In the genomic region with DNA sequence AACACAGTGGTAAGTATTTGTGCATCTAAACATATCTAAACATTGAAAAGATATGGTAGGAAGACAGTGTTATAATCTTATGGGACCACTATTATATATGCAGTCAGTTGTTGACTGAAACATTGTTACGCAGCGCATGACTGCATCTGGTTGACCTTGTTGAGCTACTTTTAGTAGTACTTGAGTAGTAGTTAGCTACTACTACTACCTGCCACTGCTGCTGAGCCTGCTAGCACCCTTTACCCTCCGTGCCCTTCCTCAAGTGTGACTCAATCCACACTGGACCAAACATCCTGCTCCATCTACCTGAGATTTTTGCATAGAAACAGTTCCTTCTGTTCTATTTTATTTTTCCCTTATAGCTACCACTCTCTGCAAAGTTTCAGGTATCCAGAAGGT, we compare ENCODE assay signal across 32 cellular contexts.
"Had no signal": no experiment of that assay in that cellular context is flagged by ENCODE, and none has a peak within 500 bp of the region (broad histone marks: within the 10 kb centered on the region; RNA-seq: fewer than 3 reads in every experiment).

No MANE protein-coding gene starts in this region.

- H3K36me3 Mint-ChIP-seq: activated naive CD4-positive, alpha-beta T cell treated with anti-CD3 and anti-CD28 coated beads, Interleukin-2, amount 50 U/mL, for 24 hours; activated naive CD8-positive, alpha-beta T cell treated with anti-CD3 and anti-CD28 coated beads, Interleukin-2, amount 10 ng/mL, durations not matched to agents 7 days and 5 days; T-cell had no signal

- H3K36me3 ChIP-seq: ascending aorta, breast epithelium, SJCRH30 had no signal

- H3K27ac ChIP-seq: ascending aorta, body of pancreas, breast epithelium, SJCRH30, SK-N-MC, VCaP had no signal

- H3K4me3 Mint-ChIP-seq: activated CD4-positive, alpha-beta T cell treated with anti-CD3 and anti-CD28 coated beads, Interleukin-2, amount 10 ng/mL, durations not matched to agents 24 days and 14 days; activated CD8-positive, alpha-beta T cell treated with anti-CD3 and anti-CD28 coated beads, Interleukin-2, amount 10 ng/mL, durations not matched to agents 7 days and 5 days; activated naive CD4-positive, alpha-beta T cell treated with anti-CD3 and anti-CD28 coated beads, Interleukin-2, amount 50 U/mL, for 24 hours; activated naive CD8-positive, alpha-beta T cell treated with anti-CD3 and anti-CD28 coated beads, Interleukin-2, amount 10 ng/mL, durations not matched to agents 7 days and 5 days; activated T-cell treated with anti-CD3 and anti-CD28 coated beads, Interleukin-2, amount 50 U/mL, for 24 hours; T-cell; T-helper 17 cell had no signal

- H3K9me3 ChIP-seq: ascending aorta, body of pancreas, breast epithelium, SJCRH30 had no signal

- H3K4me3 ChIP-seq: ascending aorta, body of pancreas, breast epithelium, SJCRH30, SK-N-MC had no signal

- H3K9me3 Mint-ChIP-seq: activated CD4-positive, alpha-beta T cell treated with anti-CD3 and anti-CD28 coated beads, Interleukin-2, amount 10 ng/mL, durations not matched to agents 24 days and 14 days; activated naive CD4-positive, alpha-beta T cell treated with anti-CD3 and anti-CD28 coated beads, Interleukin-2, amount 50 U/mL, for 24 hours; activated naive CD8-positive, alpha-beta T cell treated with anti-CD3 and anti-CD28 coated beads, Interleukin-2, amount 10 ng/mL, durations not matched to agents 7 days and 5 days; activated T-cell treated with anti-CD3 and anti-CD28 coated beads, Interleukin-2, amount 50 U/mL, for 24 hours; activated T-helper 2 cell treated with anti-CD3 and anti-CD28 coated beads, Interferon-gamma antibody, Interleukin-2, Interleukin-4, amounts not matched to agents 10 μg/mL and 5 μg/mL and 100 μg/mL, durations not matched to agents 14 hours and 24 hours and 36 hours; T-cell had no signal

- DNase-seq: activated CD4-positive, alpha-beta T cell treated with anti-CD3 and anti-CD28 coated beads, Interleukin-2, amount 10 ng/mL, durations not matched to agents 24 days and 14 days; activated CD4-positive, alpha-beta T cell treated with anti-CD3 and anti-CD28 coated beads, Interleukin-2, amount 50 U/mL, for 4 hours; activated CD4-positive, CD25-positive, alpha-beta regulatory T cell; activated CD8-positive, alpha-beta T cell treated with anti-CD3 and anti-CD28 coated beads, Interleukin-2, amount 10 ng/mL, durations not matched to agents 7 days and 5 days; activated gamma-delta T cell; activated naive CD4-positive, alpha-beta T cell treated with Interleukin-2 at 50 U/mL for 16 hours; activated naive CD8-positive, alpha-beta T cell treated with anti-CD3 and anti-CD28 coated beads, Interleukin-2, amount 10 ng/mL, durations not matched to agents 7 days and 5 days; activated T-cell treated with anti-CD3 and anti-CD28 coated beads, Interleukin-2, amount 50 U/mL, for 24 hours; amygdala; body of pancreas; Kasumi-1; KG1; MM.1S; MV-4-11; NCI-H1092; NCI-H1436 treated with DMSO at 0.1 percent for 48 hours; NCI-H1694 treated with DMSO at 0.1 percent for 48 hours; NCI-H2029; NCI-H345; NCI-H524 treated with DMSO at 0.1 percent for 48 hours; NCI-H748 treated with DMSO at 0.1 percent for 48 hours; NK-92 treated with Interleukin-12 subunit alpha and Interleukin-12 subunit beta, amount 100 ng/mL, for 24 hours; SHP77; SJCRH30; T-cell; T-helper 17 cell had no signal

- H3K27me3 Mint-ChIP-seq: activated CD4-positive, alpha-beta T cell treated with anti-CD3 and anti-CD28 coated beads, Interleukin-2, amount 10 ng/mL, durations not matched to agents 24 days and 14 days; activated T-cell treated with anti-CD3 and anti-CD28 coated beads, Interleukin-2, amount 50 U/mL, for 24 hours had no signal

- H3K27ac Mint-ChIP-seq: activated CD4-positive, alpha-beta T cell treated with anti-CD3 and anti-CD28 coated beads, Interleukin-2, amount 10 ng/mL, durations not matched to agents 24 days and 14 days; activated CD8-positive, alpha-beta T cell treated with anti-CD3 and anti-CD28 coated beads, Interleukin-2, amount 10 ng/mL, durations not matched to agents 7 days and 5 days; activated naive CD4-positive, alpha-beta T cell treated with anti-CD3 and anti-CD28 coated beads, Interleukin-2, amount 50 U/mL, for 24 hours; activated naive CD8-positive, alpha-beta T cell treated with anti-CD3 and anti-CD28 coated beads, Interleukin-2, amount 10 ng/mL, durations not matched to agents 7 days and 5 days; activated T-cell treated with anti-CD3 and anti-CD28 coated beads, Interleukin-2, amount 50 U/mL, for 24 hours; activated T-helper 2 cell treated with anti-CD3 and anti-CD28 coated beads, Interferon-gamma antibody, Interleukin-2, Interleukin-4, amounts not matched to agents 10 μg/mL and 5 μg/mL and 100 μg/mL, durations not matched to agents 14 hours and 24 hours and 36 hours; T-cell; T-helper 17 cell had no signal

- H3K4me1 Mint-ChIP-seq: activated CD4-positive, alpha-beta T cell treated with anti-CD3 and anti-CD28 coated beads, Interleukin-2, amount 10 ng/mL, durations not matched to agents 24 days and 14 days; activated naive CD4-positive, alpha-beta T cell treated with anti-CD3 and anti-CD28 coated beads, Interleukin-2, amount 50 U/mL, for 24 hours; activated naive CD8-positive, alpha-beta T cell treated with anti-CD3 and anti-CD28 coated beads, Interleukin-2, amount 10 ng/mL, durations not matched to agents 7 days and 5 days; T-cell; T-helper 17 cell had no signal

- ATAC-seq: activated CD8-positive, alpha-beta T cell treated with anti-CD3 and anti-CD28 coated beads, Interleukin-2, amount 10 ng/mL, durations not matched to agents 7 days and 5 days; body of pancreas; T-cell; T-helper 17 cell had no signal

- H3K27me3 ChIP-seq: ascending aorta, body of pancreas, breast epithelium, SJCRH30 had no signal

- H3K4me1 ChIP-seq: ascending aorta, body of pancreas, breast epithelium, SJCRH30 had no signal
